ENCODE assay signal across 8 cellular contexts in the genomic region with DNA sequence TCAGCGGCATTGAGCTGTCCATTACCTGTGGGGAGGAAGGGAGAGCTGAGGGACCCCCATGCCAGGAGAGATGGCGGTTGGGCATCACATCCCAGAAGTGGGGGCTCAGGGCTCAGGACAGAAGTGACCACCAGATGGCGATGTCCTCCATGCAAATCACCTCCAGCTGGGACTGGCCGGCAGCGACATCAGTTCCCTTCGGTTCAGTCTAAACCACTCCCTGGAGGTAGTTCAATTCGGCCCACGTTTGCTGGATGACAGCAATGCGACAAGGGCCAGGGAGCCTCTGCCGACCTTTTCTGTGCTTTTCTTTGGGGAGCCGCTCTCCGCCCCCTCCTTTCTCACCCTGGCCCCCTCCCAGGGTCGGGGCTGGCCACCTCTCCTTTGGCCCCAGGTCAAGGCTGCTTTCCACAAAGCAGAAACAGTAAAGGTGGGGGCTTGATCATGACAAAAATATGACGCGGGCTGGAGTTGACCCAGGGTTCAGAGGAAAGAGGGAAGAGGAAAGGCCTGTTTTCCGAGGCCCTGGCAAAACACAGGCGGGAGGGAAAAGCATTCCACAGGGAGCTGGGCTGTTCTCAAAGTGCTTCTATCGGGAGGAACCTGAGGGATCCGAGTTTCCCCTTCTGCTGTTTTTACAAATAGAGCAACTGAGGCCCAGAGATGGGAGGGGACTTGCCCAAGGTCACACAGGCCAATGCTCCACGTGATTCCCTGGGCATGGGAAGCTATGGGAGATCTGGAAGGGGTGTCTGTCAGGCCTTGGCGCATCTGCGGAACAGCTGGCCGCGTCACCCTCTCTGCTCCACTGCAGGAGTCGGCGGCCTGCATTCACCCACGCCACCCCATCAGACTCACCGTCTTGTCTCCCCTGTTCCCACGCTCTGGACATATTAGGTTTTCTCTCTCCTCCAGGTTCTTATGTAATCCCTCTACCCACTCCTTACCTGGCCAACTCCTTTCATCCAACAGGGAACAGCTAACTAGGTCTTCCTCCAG. TPM values are rescaled to one million over a fixed set of nuclear protein-coding genes. Genes with fewer than 3 reads are reported as not detected.
DNase-seq lines count a peak whose midpoint lies in the region; ATAC-seq and TF ChIP-seq lines count a peak whose summit lies in the region.

No MANE protein-coding gene starts in this region.

- H3K4me3 Mint-ChIP-seq in CD8-positive, alpha-beta T cell, result no peak overlapping the region
- no peak overlapping the region for H3K4me3 Mint-ChIP-seq in activated naive CD8-positive, alpha-beta T cell treated with anti-CD3 and anti-CD28 coated beads, Interleukin-2, amount 50 U/mL, for 24 hours

- CTCF ChIA-PET in CD8-positive, alpha-beta T cell (lab: Charles Lee), result interaction anchor here (0.6 to 4.0 kb wide), 19 partner anchors 8 to 1698 kb away, joined by 3 to 27 read pairs (median 3); no protein-coding TSS in a partner anchor

- no peaks in the 10 kb centered on the region for H3K9me3 Mint-ChIP-seq in CD8-positive, alpha-beta T cell
- H3K9me3 Mint-ChIP-seq in activated naive CD8-positive, alpha-beta T cell treated with anti-CD3 and anti-CD28 coated beads, Interleukin-2, amount 50 U/mL, for 24 hours, result no peaks in the 10 kb centered on the region

- no peaks in the 10 kb centered on the region for H3K27me3 ChIP-seq in CD8-positive, alpha-beta T cell (ENCODE audit: insufficient read depth, low read length)
- H3K27me3 ChIP-seq in cardiac muscle cell (no peaks in the 10 kb centered on the region), tibial nerve (no peaks in the 10 kb centered on the region)

- no peaks in the 10 kb centered on the region for H3K36me3 Mint-ChIP-seq in CD8-positive, alpha-beta T cell
- no peaks in the 10 kb centered on the region for H3K36me3 Mint-ChIP-seq in activated naive CD8-positive, alpha-beta T cell treated with anti-CD3 and anti-CD28 coated beads, Interleukin-2, amount 50 U/mL, for 24 hours (ENCODE audit: low read depth)

- no peak for ATAC-seq in CD8-positive, alpha-beta T cell
- ATAC-seq in activated naive CD8-positive, alpha-beta T cell treated with anti-CD3 and anti-CD28 coated beads, Interleukin-2, amount 50 U/mL, for 24 hours, result peak; percentile 78

- no peak overlapping the region for H3K27ac ChIP-seq in CD8-positive, alpha-beta T cell (ENCODE audit: low read depth, low read length)
- H3K27ac ChIP-seq in cardiac muscle cell, result no peak overlapping the region
- H3K27ac ChIP-seq in tibial nerve, result peak overlapping the region; percentile 49 to 91 (median 78)

- DNase-seq in CD8-positive, alpha-beta T cell, result peak; percentile 21 to 74 (median 58)
- DNase-seq in HS-5 (ENCODE audit: low read depth) (peak; percentile 18), SKM-1 treated with dmso at 0.1 percent for 144 hours (lab: John Stamatoyannopoulos, UW; ENCODE audit: unreplicated experiment) (peak; percentile 55), cardiac muscle cell (ENCODE audit: low read depth in 1 of 2, low spot score in 1 of 2) (peak; percentile 89 to 91), pons (ENCODE audit: low spot score) (peak; percentile 89), tibial nerve (ENCODE audit: low spot score in 2 of 2) (peak; percentile 86 to 96), OCI-M2 (lab: John Stamatoyannopoulos, UW; ENCODE audit: unreplicated experiment) (no peak)
- peak; percentile 71 for DNase-seq in activated naive CD8-positive, alpha-beta T cell treated with anti-CD3 and anti-CD28 coated beads, Interleukin-2, amount 50 U/mL, for 24 hours

- H3K4me3 ChIP-seq in CD8-positive, alpha-beta T cell (ENCODE audit: low read depth, low read length), result no peak overlapping the region
- H3K4me3 ChIP-seq in cardiac muscle cell, result no peak overlapping the region
- H3K4me3 ChIP-seq in tibial nerve, result peak overlapping the region in 2 of 4 donors; percentile 18 to 27

- TF ChIP-seq EP300 in tibial nerve (IDR thresholded peaks at IDR 0.05), result peak; percentile 20 to 73

- H3K4me1 ChIP-seq in CD8-positive, alpha-beta T cell (ENCODE audit: insufficient read depth, low read length), result no peaks in the 10 kb centered on the region
- H3K4me1 ChIP-seq in cardiac muscle cell (ENCODE audit: low read depth), result peaks cover 18% of the 10 kb centered on the region
- peaks cover 0 to 60% (median 40%) of the 10 kb centered on the region in 4 donors for H3K4me1 ChIP-seq in tibial nerve

- H3K36me3 ChIP-seq in CD8-positive, alpha-beta T cell (ENCODE audit: insufficient read depth, low read length), result no peaks in the 10 kb centered on the region
- H3K36me3 ChIP-seq in cardiac muscle cell, result no peaks in the 10 kb centered on the region
- no peaks in the 10 kb centered on the region for H3K36me3 ChIP-seq in tibial nerve

- POLR2A ChIA-PET in CD8-positive, alpha-beta T cell (lab: Charles Lee), result no interaction called here

- peaks cover 10% of the 10 kb centered on the region for H3K27me3 Mint-ChIP-seq in CD8-positive, alpha-beta T cell (ENCODE audit: low read depth)
- peaks cover 5% of the 10 kb centered on the region for H3K27me3 Mint-ChIP-seq in activated naive CD8-positive, alpha-beta T cell treated with anti-CD3 and anti-CD28 coated beads, Interleukin-2, amount 50 U/mL, for 24 hours

- intact Hi-C loops in CD8-positive, alpha-beta T cell (cut with DNase I, micrococcal nuclease), result loop anchor here in 1 of 2 experiments (1.0 to 2.0 kb wide), 4 partner anchors 132 to 520 kb away; no protein-coding TSS in a partner anchor

- H3K27ac Mint-ChIP-seq in CD8-positive, alpha-beta T cell, result no peak overlapping the region
- no peak overlapping the region for H3K27ac Mint-ChIP-seq in activated naive CD8-positive, alpha-beta T cell treated with anti-CD3 and anti-CD28 coated beads, Interleukin-2, amount 50 U/mL, for 24 hours

- peak; percentile 46 for TF ChIP-seq CTCF in CD8-positive, alpha-beta T cell (IDR thresholded peaks at IDR 0.05)
- TF ChIP-seq CTCF in cardiac muscle cell (IDR thresholded peaks at IDR 0.05; ENCODE audit: low read depth, low read length) (peak; percentile 82), tibial nerve (IDR thresholded peaks at IDR 0.05) (peak; percentile 77 to 98 (median 89))

- H3K4me1 Mint-ChIP-seq in CD8-positive, alpha-beta T cell (ENCODE audit: low read depth), result no peaks in the 10 kb centered on the region
- H3K4me1 Mint-ChIP-seq in activated naive CD8-positive, alpha-beta T cell treated with anti-CD3 and anti-CD28 coated beads, Interleukin-2, amount 50 U/mL, for 24 hours, result no peaks in the 10 kb centered on the region

- no peaks in the 10 kb centered on the region for H3K9me3 ChIP-seq in CD8-positive, alpha-beta T cell (ENCODE audit: low read length)
- H3K9me3 ChIP-seq in cardiac muscle cell (ENCODE audit: low read depth) (no peaks in the 10 kb centered on the region), tibial nerve (peaks cover 0 to 1% (median 0%) of the 10 kb centered on the region in 4 donors)

- no peak for TF ChIP-seq POLR2A in tibial nerve (IDR thresholded peaks at IDR 0.05)

- 30 to 31% methylated on average over 29 of the region's 29 CpGs for WGBS in tibial nerve, 2 donors

RNA-seq across cellular contexts. Expression of a gene that starts 54.7 kb away (rescaled TPM):
- total RNA-seq in CD8-positive, alpha-beta T cell, result 100 to 1,000 TPM; 172 to 174 TPM
- total RNA-seq in cardiac muscle cell, result 83.7 and 91.8 TPM in 2 replicates
- polyA plus RNA-seq in cardiac muscle cell, result 120 and 125 TPM in 2 replicates
- 100 to 1,000 TPM in 1 of 4 donors, 10 to 100 TPM in 3; 86.1 to 108 (median 92.9) TPM for total RNA-seq in tibial nerve

Comparison
In these comparisons a context has a peak if more than half of its experiments do, and no peak if none do; other contexts are left out.
1. H3K27ac ChIP-seq: peak in tibial nerve (4 of 4); none in CD8-positive, alpha-beta T cell (single experiment) and cardiac muscle cell (single experiment).
2. Peak in every context shown above with its lines, with median percentiles within 50 percentile points of each other: CTCF ChIP-seq.